Comparison of ENCODE assay signal across 1 cellular context in the genomic region with DNA sequence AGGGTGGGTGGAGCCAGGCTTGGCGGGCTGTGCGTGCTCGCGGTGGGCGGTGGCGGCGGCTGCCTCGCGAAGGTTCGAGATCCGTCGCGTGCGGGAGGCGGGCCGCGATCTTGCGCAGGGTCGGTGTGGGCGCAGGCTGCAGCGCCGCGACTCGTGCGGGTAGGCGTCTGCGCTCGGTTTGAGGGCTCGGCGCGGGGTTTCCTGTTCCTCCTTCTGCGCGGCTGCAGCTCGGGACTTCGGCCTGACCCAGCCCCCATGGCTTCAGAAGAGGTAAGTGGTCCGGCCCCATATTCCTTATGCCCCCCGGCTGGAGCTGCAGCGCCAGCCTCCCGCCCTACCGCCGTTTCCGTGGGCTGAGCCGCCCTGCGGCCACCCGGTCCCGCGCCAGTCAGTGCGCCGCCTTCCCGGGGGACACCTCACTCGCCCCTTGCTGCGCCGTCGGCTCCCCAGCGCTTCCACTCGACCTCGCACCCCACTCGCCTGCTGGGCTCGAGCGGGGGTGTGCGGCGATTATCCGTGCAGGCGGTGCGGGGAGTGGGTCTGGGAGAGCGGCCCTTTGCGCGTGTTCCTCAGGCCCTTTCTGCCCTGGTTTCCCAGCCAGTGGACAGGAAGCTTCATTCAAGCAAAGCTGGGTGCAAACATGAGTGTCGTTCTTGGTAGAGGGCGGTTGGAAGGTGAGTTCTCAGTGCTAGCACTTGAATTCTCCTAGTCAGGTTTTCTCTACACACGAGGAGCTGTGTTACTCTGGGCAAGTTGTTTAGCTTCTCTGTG.
TF ChIP-seq lines count a peak whose summit lies in the region.

A gene with protein sequence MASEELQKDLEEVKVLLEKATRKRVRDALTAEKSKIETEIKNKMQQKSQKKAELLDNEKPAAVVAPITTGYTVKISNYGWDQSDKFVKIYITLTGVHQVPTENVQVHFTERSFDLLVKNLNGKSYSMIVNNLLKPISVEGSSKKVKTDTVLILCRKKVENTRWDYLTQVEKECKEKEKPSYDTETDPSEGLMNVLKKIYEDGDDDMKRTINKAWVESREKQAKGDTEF (plus strand): TSS at position 22 of the 771 bp plus-strand sequence. CDS start 234 bp downstream, at position 256.

TF ChIP-seq in HepG2, 621 proteins besides CTCF, POLR2A, EP300 and RAD21 (continued from another document and continues in another):
- TF ChIP-seq, protein P1, sequence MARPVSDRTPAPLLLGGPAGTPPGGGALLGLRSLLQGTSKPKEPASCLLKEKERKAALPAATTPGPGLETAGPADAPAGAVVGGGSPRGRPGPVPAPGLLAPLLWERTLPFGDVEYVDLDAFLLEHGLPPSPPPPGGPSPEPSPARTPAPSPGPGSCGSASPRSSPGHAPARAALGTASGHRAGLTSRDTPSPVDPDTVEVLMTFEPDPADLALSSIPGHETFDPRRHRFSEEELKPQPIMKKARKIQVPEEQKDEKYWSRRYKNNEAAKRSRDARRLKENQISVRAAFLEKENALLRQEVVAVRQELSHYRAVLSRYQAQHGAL (CRISPR knock-in tag; IDR thresholded peaks at IDR 0.05; ENCODE audit: not compliant biosample characterization) = no peak
- TF ChIP-seq KLF16 (CRISPR knock-in tag; IDR thresholded peaks at IDR 0.05) (peak in 1 of 2 experiments; percentile 65; a peak in 1 of 4 replicates), ZNF484 (CRISPR knock-in tag; IDR thresholded peaks at IDR 0.05; ENCODE audit: borderline replicate concordance, low read depth) (peak; percentile 55; the same call in 1 of the 2 replicates), MEF2D (CRISPR knock-in tag; IDR thresholded peaks at IDR 0.05) (0 out of 2 replicates have a peak, but pooled peaks have one; percentile 9), ZC3H13 (CRISPR knock-in tag; IDR thresholded peaks at IDR 0.05) (peak; percentile 88; the same call in 1 of the 2 replicates), POLR2G (IDR thresholded peaks at IDR 0.05; ENCODE audit: low read depth, low read length) (no peak), NFKBIZ (CRISPR knock-in tag; IDR thresholded peaks at IDR 0.05) (no peak), JDP2 (CRISPR knock-in tag; IDR thresholded peaks at IDR 0.05; ENCODE audit: borderline replicate concordance) (peak; percentile 43; the same call in 1 of the 2 replicates), ETV5 (CRISPR knock-in tag; IDR thresholded peaks at IDR 0.05; ENCODE audit: borderline replicate concordance) (no peak), CBFB (CRISPR knock-in tag; IDR thresholded peaks at IDR 0.05) (no peak), HNRNPL (IDR thresholded peaks at IDR 0.05; ENCODE audit: low read depth, low read length) (no peak), MED13 (CRISPR knock-in tag; IDR thresholded peaks at IDR 0.05) (peak; percentile 65; the same call in 1 of the 2 replicates), HNRNPLL (IDR thresholded peaks at IDR 0.05; ENCODE audit: low read depth, low read length, poor library complexity, severe bottlenecking) (peak; percentile 97), HOXD1 (CRISPR knock-in tag; IDR thresholded peaks at IDR 0.05) (peak; percentile 47; the same call in 1 of the 2 replicates), ZNF7 (CRISPR knock-in tag; IDR thresholded peaks at IDR 0.05) (no peak), TCF12 (IDR thresholded peaks at IDR 0.05) (no peak), TCF12 (CRISPR knock-in tag; IDR thresholded peaks at IDR 0.05) (no peak), KAT2B (IDR thresholded peaks at IDR 0.05; ENCODE audit: borderline replicate concordance, low read depth, low read length) (no peak), ZNF326 (CRISPR knock-in tag; IDR thresholded peaks at IDR 0.05; ENCODE audit: borderline replicate concordance) (no peak), NCOA5 (CRISPR knock-in tag; IDR thresholded peaks at IDR 0.05) (no peak), FLYWCH1 (CRISPR knock-in tag; IDR thresholded peaks at IDR 0.05) (0 out of 2 replicates have a peak, but pooled peaks have one; percentile 38), TOPORS (CRISPR knock-in tag; IDR thresholded peaks at IDR 0.05) (peak; percentile 92), KLF15 (CRISPR knock-in tag; IDR thresholded peaks at IDR 0.05; ENCODE audit: borderline replicate concordance) (peak; percentile 88; the same call in 1 of the 2 replicates), ZZZ3 (CRISPR knock-in tag; IDR thresholded peaks at IDR 0.05; ENCODE audit: borderline replicate concordance) (no peak; the same call in 1 of the 2 replicates), HIVEP1 (CRISPR knock-in tag; IDR thresholded peaks at IDR 0.05) (no peak), SETDB1 (CRISPR knock-in tag; IDR thresholded peaks at IDR 0.05; ENCODE audit: borderline replicate concordance) (no peak)
- TF ChIP-seq, protein P2, sequence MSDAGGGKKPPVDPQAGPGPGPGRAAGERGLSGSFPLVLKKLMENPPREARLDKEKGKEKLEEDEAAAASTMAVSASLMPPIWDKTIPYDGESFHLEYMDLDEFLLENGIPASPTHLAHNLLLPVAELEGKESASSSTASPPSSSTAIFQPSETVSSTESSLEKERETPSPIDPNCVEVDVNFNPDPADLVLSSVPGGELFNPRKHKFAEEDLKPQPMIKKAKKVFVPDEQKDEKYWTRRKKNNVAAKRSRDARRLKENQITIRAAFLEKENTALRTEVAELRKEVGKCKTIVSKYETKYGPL (CRISPR knock-in tag; IDR thresholded peaks at IDR 0.05) = 0 out of 2 replicates have a peak, but pooled peaks have one; percentile 20
- TF ChIP-seq, protein P3, sequence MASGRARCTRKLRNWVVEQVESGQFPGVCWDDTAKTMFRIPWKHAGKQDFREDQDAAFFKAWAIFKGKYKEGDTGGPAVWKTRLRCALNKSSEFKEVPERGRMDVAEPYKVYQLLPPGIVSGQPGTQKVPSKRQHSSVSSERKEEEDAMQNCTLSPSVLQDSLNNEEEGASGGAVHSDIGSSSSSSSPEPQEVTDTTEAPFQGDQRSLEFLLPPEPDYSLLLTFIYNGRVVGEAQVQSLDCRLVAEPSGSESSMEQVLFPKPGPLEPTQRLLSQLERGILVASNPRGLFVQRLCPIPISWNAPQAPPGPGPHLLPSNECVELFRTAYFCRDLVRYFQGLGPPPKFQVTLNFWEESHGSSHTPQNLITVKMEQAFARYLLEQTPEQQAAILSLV (CRISPR knock-in tag; IDR thresholded peaks at IDR 0.05; ENCODE audit: borderline replicate concordance) = peak; percentile 72; the same call in 1 of the 2 replicates
- TF ChIP-seq, protein P4, sequence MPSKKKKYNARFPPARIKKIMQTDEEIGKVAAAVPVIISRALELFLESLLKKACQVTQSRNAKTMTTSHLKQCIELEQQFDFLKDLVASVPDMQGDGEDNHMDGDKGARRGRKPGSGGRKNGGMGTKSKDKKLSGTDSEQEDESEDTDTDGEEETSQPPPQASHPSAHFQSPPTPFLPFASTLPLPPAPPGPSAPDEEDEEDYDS (CRISPR knock-in tag; IDR thresholded peaks at IDR 0.05) = no peak; the same call in 1 of the 2 replicates
- TF ChIP-seq, protein P5, sequence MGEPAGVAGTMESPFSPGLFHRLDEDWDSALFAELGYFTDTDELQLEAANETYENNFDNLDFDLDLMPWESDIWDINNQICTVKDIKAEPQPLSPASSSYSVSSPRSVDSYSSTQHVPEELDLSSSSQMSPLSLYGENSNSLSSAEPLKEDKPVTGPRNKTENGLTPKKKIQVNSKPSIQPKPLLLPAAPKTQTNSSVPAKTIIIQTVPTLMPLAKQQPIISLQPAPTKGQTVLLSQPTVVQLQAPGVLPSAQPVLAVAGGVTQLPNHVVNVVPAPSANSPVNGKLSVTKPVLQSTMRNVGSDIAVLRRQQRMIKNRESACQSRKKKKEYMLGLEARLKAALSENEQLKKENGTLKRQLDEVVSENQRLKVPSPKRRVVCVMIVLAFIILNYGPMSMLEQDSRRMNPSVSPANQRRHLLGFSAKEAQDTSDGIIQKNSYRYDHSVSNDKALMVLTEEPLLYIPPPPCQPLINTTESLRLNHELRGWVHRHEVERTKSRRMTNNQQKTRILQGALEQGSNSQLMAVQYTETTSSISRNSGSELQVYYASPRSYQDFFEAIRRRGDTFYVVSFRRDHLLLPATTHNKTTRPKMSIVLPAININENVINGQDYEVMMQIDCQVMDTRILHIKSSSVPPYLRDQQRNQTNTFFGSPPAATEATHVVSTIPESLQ (CRISPR knock-in tag; conservative IDR thresholded peaks at IDR 0.05) = no peak
- TF ChIP-seq, protein P6, sequence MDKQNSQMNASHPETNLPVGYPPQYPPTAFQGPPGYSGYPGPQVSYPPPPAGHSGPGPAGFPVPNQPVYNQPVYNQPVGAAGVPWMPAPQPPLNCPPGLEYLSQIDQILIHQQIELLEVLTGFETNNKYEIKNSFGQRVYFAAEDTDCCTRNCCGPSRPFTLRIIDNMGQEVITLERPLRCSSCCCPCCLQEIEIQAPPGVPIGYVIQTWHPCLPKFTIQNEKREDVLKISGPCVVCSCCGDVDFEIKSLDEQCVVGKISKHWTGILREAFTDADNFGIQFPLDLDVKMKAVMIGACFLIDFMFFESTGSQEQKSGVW (CRISPR knock-in tag; IDR thresholded peaks at IDR 0.05; ENCODE audit: borderline replicate concordance) = no peak
- TF ChIP-seq, protein P7, sequence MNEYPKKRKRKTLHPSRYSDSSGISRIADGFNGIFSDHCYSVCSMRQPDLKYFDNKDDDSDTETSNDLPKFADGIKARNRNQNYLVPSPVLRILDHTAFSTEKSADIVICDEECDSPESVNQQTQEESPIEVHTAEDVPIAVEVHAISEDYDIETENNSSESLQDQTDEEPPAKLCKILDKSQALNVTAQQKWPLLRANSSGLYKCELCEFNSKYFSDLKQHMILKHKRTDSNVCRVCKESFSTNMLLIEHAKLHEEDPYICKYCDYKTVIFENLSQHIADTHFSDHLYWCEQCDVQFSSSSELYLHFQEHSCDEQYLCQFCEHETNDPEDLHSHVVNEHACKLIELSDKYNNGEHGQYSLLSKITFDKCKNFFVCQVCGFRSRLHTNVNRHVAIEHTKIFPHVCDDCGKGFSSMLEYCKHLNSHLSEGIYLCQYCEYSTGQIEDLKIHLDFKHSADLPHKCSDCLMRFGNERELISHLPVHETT (CRISPR knock-in tag; conservative IDR thresholded peaks at IDR 0.05) = no peak; the same call in 1 of the 2 replicates
- TF ChIP-seq, protein P8, sequence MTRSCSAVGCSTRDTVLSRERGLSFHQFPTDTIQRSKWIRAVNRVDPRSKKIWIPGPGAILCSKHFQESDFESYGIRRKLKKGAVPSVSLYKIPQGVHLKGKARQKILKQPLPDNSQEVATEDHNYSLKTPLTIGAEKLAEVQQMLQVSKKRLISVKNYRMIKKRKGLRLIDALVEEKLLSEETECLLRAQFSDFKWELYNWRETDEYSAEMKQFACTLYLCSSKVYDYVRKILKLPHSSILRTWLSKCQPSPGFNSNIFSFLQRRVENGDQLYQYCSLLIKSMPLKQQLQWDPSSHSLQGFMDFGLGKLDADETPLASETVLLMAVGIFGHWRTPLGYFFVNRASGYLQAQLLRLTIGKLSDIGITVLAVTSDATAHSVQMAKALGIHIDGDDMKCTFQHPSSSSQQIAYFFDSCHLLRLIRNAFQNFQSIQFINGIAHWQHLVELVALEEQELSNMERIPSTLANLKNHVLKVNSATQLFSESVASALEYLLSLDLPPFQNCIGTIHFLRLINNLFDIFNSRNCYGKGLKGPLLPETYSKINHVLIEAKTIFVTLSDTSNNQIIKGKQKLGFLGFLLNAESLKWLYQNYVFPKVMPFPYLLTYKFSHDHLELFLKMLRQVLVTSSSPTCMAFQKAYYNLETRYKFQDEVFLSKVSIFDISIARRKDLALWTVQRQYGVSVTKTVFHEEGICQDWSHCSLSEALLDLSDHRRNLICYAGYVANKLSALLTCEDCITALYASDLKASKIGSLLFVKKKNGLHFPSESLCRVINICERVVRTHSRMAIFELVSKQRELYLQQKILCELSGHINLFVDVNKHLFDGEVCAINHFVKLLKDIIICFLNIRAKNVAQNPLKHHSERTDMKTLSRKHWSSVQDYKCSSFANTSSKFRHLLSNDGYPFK (CRISPR knock-in tag; IDR thresholded peaks at IDR 0.05; ENCODE audit: borderline replicate concordance) = peak; percentile 10; the same call in 1 of the 2 replicates
- TF ChIP-seq, protein P9, sequence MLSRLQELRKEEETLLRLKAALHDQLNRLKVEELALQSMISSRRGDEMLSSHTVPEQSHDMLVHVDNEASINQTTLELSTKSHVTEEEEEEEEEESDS (CRISPR knock-in tag; IDR thresholded peaks at IDR 0.05; ENCODE audit: borderline replicate concordance) = peak; percentile 84; the same call in 1 of the 2 replicates
- TF ChIP-seq, protein P10, sequence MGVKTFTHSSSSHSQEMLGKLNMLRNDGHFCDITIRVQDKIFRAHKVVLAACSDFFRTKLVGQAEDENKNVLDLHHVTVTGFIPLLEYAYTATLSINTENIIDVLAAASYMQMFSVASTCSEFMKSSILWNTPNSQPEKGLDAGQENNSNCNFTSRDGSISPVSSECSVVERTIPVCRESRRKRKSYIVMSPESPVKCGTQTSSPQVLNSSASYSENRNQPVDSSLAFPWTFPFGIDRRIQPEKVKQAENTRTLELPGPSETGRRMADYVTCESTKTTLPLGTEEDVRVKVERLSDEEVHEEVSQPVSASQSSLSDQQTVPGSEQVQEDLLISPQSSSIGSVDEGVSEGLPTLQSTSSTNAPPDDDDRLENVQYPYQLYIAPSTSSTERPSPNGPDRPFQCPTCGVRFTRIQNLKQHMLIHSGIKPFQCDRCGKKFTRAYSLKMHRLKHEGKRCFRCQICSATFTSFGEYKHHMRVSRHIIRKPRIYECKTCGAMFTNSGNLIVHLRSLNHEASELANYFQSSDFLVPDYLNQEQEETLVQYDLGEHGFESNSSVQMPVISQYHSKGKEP (CRISPR knock-in tag; IDR thresholded peaks at IDR 0.05) = 0 out of 2 replicates have a peak, but pooled peaks have one; percentile 36
- TF ChIP-seq, protein P11, sequence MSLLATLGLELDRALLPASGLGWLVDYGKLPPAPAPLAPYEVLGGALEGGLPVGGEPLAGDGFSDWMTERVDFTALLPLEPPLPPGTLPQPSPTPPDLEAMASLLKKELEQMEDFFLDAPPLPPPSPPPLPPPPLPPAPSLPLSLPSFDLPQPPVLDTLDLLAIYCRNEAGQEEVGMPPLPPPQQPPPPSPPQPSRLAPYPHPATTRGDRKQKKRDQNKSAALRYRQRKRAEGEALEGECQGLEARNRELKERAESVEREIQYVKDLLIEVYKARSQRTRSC (CRISPR knock-in tag; IDR thresholded peaks at IDR 0.05; ENCODE audit: low read depth) = peak; percentile 98
- TF ChIP-seq, protein P12, sequence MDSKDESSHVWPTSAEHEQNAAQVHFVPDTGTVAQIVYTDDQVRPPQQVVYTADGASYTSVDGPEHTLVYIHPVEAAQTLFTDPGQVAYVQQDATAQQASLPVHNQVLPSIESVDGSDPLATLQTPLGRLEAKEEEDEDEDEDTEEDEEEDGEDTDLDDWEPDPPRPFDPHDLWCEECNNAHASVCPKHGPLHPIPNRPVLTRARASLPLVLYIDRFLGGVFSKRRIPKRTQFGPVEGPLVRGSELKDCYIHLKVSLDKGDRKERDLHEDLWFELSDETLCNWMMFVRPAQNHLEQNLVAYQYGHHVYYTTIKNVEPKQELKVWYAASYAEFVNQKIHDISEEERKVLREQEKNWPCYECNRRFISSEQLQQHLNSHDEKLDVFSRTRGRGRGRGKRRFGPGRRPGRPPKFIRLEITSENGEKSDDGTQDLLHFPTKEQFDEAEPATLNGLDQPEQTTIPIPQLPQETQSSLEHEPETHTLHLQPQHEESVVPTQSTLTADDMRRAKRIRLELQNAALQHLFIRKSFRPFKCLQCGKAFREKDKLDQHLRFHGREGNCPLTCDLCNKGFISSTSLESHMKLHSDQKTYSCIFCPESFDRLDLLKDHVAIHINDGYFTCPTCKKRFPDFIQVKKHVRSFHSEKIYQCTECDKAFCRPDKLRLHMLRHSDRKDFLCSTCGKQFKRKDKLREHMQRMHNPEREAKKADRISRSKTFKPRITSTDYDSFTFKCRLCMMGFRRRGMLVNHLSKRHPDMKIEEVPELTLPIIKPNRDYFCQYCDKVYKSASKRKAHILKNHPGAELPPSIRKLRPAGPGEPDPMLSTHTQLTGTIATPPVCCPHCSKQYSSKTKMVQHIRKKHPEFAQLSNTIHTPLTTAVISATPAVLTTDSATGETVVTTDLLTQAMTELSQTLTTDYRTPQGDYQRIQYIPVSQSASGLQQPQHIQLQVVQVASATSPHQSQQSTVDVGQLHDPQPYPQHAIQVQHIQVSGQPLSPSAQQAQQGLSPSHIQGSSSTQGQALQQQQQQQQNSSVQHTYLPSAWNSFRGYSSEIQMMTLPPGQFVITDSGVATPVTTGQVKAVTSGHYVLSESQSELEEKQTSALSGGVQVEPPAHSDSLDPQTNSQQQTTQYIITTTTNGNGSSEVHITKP (CRISPR knock-in tag; IDR thresholded peaks at IDR 0.05; ENCODE audit: low read depth) = no peak
